In genomic region chr4:8311096-8312068, GRCh38 we compare ENCODE assay signal across 16 cellular contexts. TPM values are rescaled to one million over a fixed set of nuclear protein-coding genes. Genes with fewer than 3 reads are reported as not detected.
"Had no signal": no experiment of that assay in that cellular context is flagged by ENCODE, and none has a peak within 500 bp of the region (broad histone marks: within the 10 kb centered on the region; RNA-seq: fewer than 3 reads in every experiment).

No MANE protein-coding gene starts in this region.

- H3K27ac ChIP-seq: adrenal gland, coronary artery, SJSA1 had no signal

- H3K4me1 Mint-ChIP-seq: activated CD4-positive, alpha-beta T cell treated with anti-CD3 and anti-CD28 coated beads, Interleukin-2, amount 10 ng/mL, durations not matched to agents 24 days and 14 days had no signal

- DNase-seq: activated CD4-positive, alpha-beta T cell treated with anti-CD3 and anti-CD28 coated beads, Interleukin-2, amount 10 ng/mL, durations not matched to agents 24 days and 14 days; activated CD4-positive, CD25-positive, alpha-beta regulatory T cell; activated CD8-positive, alpha-beta T cell treated with anti-CD3 and anti-CD28 coated beads, Interleukin-2, amount 10 ng/mL, durations not matched to agents 7 days and 5 days; activated naive CD4-positive, alpha-beta T cell treated with anti-CD3 and anti-CD28 coated beads, Interleukin-2, amount 50 U/mL, for 16 hours; central memory CD4-positive, alpha-beta T cell; effector CD8-positive, alpha-beta T cell; foreskin fibroblast; left ventricle myocardium superior; stimulated activated naive CD8-positive, alpha-beta T cell treated with anti-CD3 and anti-CD28 coated beads, Interleukin-15, Interleukin-2, amounts not matched to agents 100 U/mL and 50 U/mL, for 24 hours; T-helper 2 cell; trophoblast cell had no signal

- H3K27ac Mint-ChIP-seq: activated CD4-positive, alpha-beta T cell treated with anti-CD3 and anti-CD28 coated beads, Interleukin-2, amount 10 ng/mL, durations not matched to agents 24 days and 14 days; activated CD8-positive, alpha-beta T cell treated with anti-CD3 and anti-CD28 coated beads, Interleukin-2, amount 10 ng/mL, durations not matched to agents 7 days and 5 days; mesothelial cell of epicardium had no signal

- H3K4me3 Mint-ChIP-seq: activated CD4-positive, alpha-beta T cell treated with anti-CD3 and anti-CD28 coated beads, Interleukin-2, amount 10 ng/mL, durations not matched to agents 24 days and 14 days; activated CD8-positive, alpha-beta T cell treated with anti-CD3 and anti-CD28 coated beads, Interleukin-2, amount 10 ng/mL, durations not matched to agents 7 days and 5 days; mesothelial cell of epicardium had no signal

- H3K9me3 ChIP-seq: adrenal gland, SJSA1 had no signal

- H3K36me3 ChIP-seq: adrenal gland, SJSA1 had no signal

- H3K9me3 Mint-ChIP-seq: activated CD4-positive, alpha-beta T cell treated with anti-CD3 and anti-CD28 coated beads, Interleukin-2, amount 10 ng/mL, durations not matched to agents 24 days and 14 days had no signal

- H3K4me3 ChIP-seq: adrenal gland, coronary artery, SJSA1, smooth muscle cell had no signal

- H3K27me3 ChIP-seq: adrenal gland, SJSA1 had no signal

- ATAC-seq: activated CD8-positive, alpha-beta T cell treated with anti-CD3 and anti-CD28 coated beads, Interleukin-2, amount 10 ng/mL, durations not matched to agents 7 days and 5 days; left ventricle myocardium superior; stimulated activated naive CD8-positive, alpha-beta T cell treated with anti-CD3 and anti-CD28 coated beads, Interleukin-15, Interleukin-2, amounts not matched to agents 100 U/mL and 50 U/mL, for 24 hours had no signal

RNA-seq across cellular contexts. Expression of gene HTRA3, which starts 41.8 kb away (rescaled TPM):
- total RNA-seq: activated CD4-positive, alpha-beta T cell treated with anti-CD3 and anti-CD28 coated beads, Interleukin-2, amount 10 ng/mL, durations not matched to agents 24 days and 14 days; activated CD8-positive, alpha-beta T cell treated with anti-CD3 and anti-CD28 coated beads, Interleukin-2, amount 10 ng/mL, durations not matched to agents 7 days and 5 days had no signal
